ENCODE assay signal across 23 cellular contexts in genomic region chr4:8849266-8850073, GRCh38. TPM values are rescaled to one million over a fixed set of nuclear protein-coding genes. Genes with fewer than 3 reads are reported as not detected.
DNase-seq lines count a peak whose midpoint lies in the region; ATAC-seq and TF ChIP-seq lines count a peak whose summit lies in the region.
"Had no signal": no experiment of that assay in that cellular context is flagged by ENCODE, and none has a peak within 500 bp of the region (broad histone marks: within the 10 kb centered on the region; RNA-seq: fewer than 3 reads in every experiment).

No MANE protein-coding gene starts in this region.

- H3K9me3 ChIP-seq in SK-N-SH (no peaks in the 10 kb centered on the region), body of pancreas (no peaks in the 10 kb centered on the region), osteoblast (ENCODE audit: low read depth, low read length) (no peaks in the 10 kb centered on the region)
- H3K9me3 ChIP-seq: thyroid gland had no signal

- H3K36me3 ChIP-seq in SK-N-SH (replicated peaks in 1 of 2; ENCODE audit: control insufficient read depth in 1 of 2, insufficient read depth in 2 of 2, low read length in 1 of 2) (no peaks in the 10 kb centered on the region), body of pancreas (replicated peaks in 1 of 2; ENCODE audit: insufficient read depth in 1 of 2, low read depth in 2 of 2) (no peaks in the 10 kb centered on the region), osteoblast (ENCODE audit: insufficient read depth, low read length) (no peaks in the 10 kb centered on the region)
- H3K36me3 ChIP-seq: thyroid gland had no signal

- H4K20me1 ChIP-seq in SK-N-SH (ENCODE audit: insufficient read depth) (no peaks in the 10 kb centered on the region), osteoblast (ENCODE audit: insufficient read depth, low read length) (no peaks in the 10 kb centered on the region)

- CTCF ChIA-PET in SK-N-SH (lab: Yijun Ruan, JAX), result no interaction called here
- CTCF ChIA-PET in GM10248 (lab: Yijun Ruan, JAX), result interaction anchor here (1.5 kb wide), 1 partner anchor 15 kb away, joined by 3 read pairs; no protein-coding TSS in a partner anchor

- H3K36me3 Mint-ChIP-seq in CD14-positive monocyte, result no peaks in the 10 kb centered on the region
- H3K36me3 Mint-ChIP-seq: CD8-positive, alpha-beta memory T cell; mesothelial cell of epicardium; naive thymus-derived CD8-positive, alpha-beta T cell had no signal

- WGBS in SK-N-SH (ENCODE audit: low lambda C conversion rate), result 57% methylated on average over 14 of the region's 18 CpGs
- WGBS in body of pancreas, 2 donors, result 25 to 40% methylated on average over 10 to 18 of the region's 18 CpGs

- POLR2A ChIA-PET in SK-N-SH (lab: Yijun Ruan, JAX), result no interaction called here
- POLR2A ChIA-PET in GM10248 (lab: Yijun Ruan, JAX), result no interaction called here

- H3K79me2 ChIP-seq in SK-N-SH (ENCODE audit: insufficient read depth) (no peaks in the 10 kb centered on the region), osteoblast (ENCODE audit: insufficient read depth, low read length) (no peaks in the 10 kb centered on the region)

- ATAC-seq in SK-N-SH treated with all-trans-retinoic acid at 6 μM for 48 hours (no peak), body of pancreas (no peak), GM19035 (IDR thresholded peaks at IDR 0.05; ENCODE audit: unreplicated experiment) (no peak), HG03039 (IDR thresholded peaks at IDR 0.05; ENCODE audit: unreplicated experiment) (no peak)
- ATAC-seq: activated CD4-positive, alpha-beta T cell treated with anti-CD3 and anti-CD28 coated beads for 36 hours; naive thymus-derived CD8-positive, alpha-beta T cell; stimulated activated naive CD8-positive, alpha-beta T cell treated with anti-CD3 and anti-CD28 coated beads, Interleukin-15, Interleukin-2, amounts not matched to agents 100 U/mL and 50 U/mL, for 24 hours had no signal

- H3K9me2 ChIP-seq in SK-N-SH, result no peaks in the 10 kb centered on the region

- H3K4me1 ChIP-seq in SK-N-SH (ENCODE audit: control insufficient read depth in 1 of 2, insufficient read depth in 2 of 2, low read depth in 1 of 2, low read length in 1 of 2), result no peaks in the 10 kb centered on the region; a peak in 1 of 4 replicates
- H3K4me1 ChIP-seq in body of pancreas, result no peaks in the 10 kb centered on the region
- no peaks in the 10 kb centered on the region for H3K4me1 ChIP-seq in osteoblast (ENCODE audit: insufficient read depth, low read length)
- H3K4me1 ChIP-seq: thyroid gland had no signal

- TF ChIP-seq EP300 in SK-N-SH (IDR thresholded peaks at IDR 0.05; ENCODE audit: borderline replicate concordance in 1 of 2, low read depth in 1 of 2, low read length in 1 of 2), result no peak

- no peaks in the 10 kb centered on the region for H3K27me3 ChIP-seq in SK-N-SH (ENCODE audit: insufficient read depth)
- peaks cover 0 to 8% of the 10 kb centered on the region in 2 donors for H3K27me3 ChIP-seq in body of pancreas
- peaks cover 2% of the 10 kb centered on the region for H3K27me3 ChIP-seq in osteoblast (ENCODE audit: insufficient read depth, low read length)
- H3K27me3 ChIP-seq: thyroid gland had no signal

- TF ChIP-seq CTCF in SK-N-SH (IDR thresholded peaks at IDR 0.05), result no peak
- no peak for TF ChIP-seq CTCF in CD14-positive monocyte (IDR thresholded peaks at IDR 0.05)
- no peak for TF ChIP-seq CTCF in body of pancreas (IDR thresholded peaks at IDR 0.05)
- TF ChIP-seq CTCF in osteoblast (IDR thresholded peaks at IDR 0.05; ENCODE audit: extremely low read depth, low read depth, low read length), result no peak
- no peak for TF ChIP-seq CTCF in GM10248 (IDR thresholded peaks at IDR 0.05; ENCODE audit: control extremely low read depth, extremely low read depth, low read depth, missing control alignments)

- H3K4me2 ChIP-seq in SK-N-SH (no peak overlapping the region), osteoblast (ENCODE audit: insufficient read depth, low read length) (no peak overlapping the region)
- H3K4me2 ChIP-seq: KMS-11 had no signal

- H3F3A ChIP-seq in SK-N-SH (replicated peaks; ENCODE audit: insufficient read depth), result no peaks in the 10 kb centered on the region

- intact Hi-C loops in CD14-positive monocyte (cut with micrococcal nuclease) (no loop called here), body of pancreas (cut with DNase I) (no loop called here)

- no peak for TF ChIP-seq POLR2A in body of pancreas (IDR thresholded peaks at IDR 0.05)

- DNase-seq in SK-N-SH, result peak; percentile 13
- peak; percentile 37 for DNase-seq in CD14-positive monocyte (ENCODE audit: low spot score)
- DNase-seq in body of pancreas, result peak in 3 of 4 donors; percentile 0 to 8 (median 1)
- peak; percentile 61 for DNase-seq in osteoblast (ENCODE audit: insufficient read length, low spot score, missing footprints)
- no peak for DNase-seq in GM10248 (ENCODE audit: extremely low spot score)
- DNase-seq: 8988T; activated CD4-positive, alpha-beta T cell treated with anti-CD3 and anti-CD28 coated beads for 36 hours; amniotic stem cell; glutamatergic neuron; NCI-H146; NCI-H524 treated with DMSO at 0.1 percent for 48 hours; stimulated activated naive CD8-positive, alpha-beta T cell treated with anti-CD3 and anti-CD28 coated beads, Interleukin-15, Interleukin-2, amounts not matched to agents 100 U/mL and 50 U/mL, for 24 hours; thyroid gland had no signal

- TF ChIP-seq RAD21 in SK-N-SH (IDR thresholded peaks at IDR 0.05; ENCODE audit: low read length), result no peak

- no peak overlapping the region for H3K9ac ChIP-seq in SK-N-SH
- H3K9ac ChIP-seq: KMS-11 had no signal

- H3K4me3 ChIP-seq in SK-N-SH (ENCODE audit: low read depth in 2 of 2, low read length in 1 of 2), result no peak overlapping the region
- no peak overlapping the region for H3K4me3 ChIP-seq in body of pancreas
- H3K4me3 ChIP-seq in osteoblast (ENCODE audit: insufficient read depth, low read length), result no peak overlapping the region
- H3K4me3 ChIP-seq: skin epidermis, thyroid gland had no signal

- H3K9me3 Mint-ChIP-seq in CD14-positive monocyte, result peaks cover 0 to 13% (median 3%) of the 10 kb centered on the region in 7 donors
- H3K9me3 Mint-ChIP-seq: mesothelial cell of epicardium had no signal

- H2AFZ ChIP-seq in SK-N-SH (ENCODE audit: low read depth) (no peak overlapping the region), osteoblast (ENCODE audit: low read length) (no peak overlapping the region)

- H3K4me1 Mint-ChIP-seq in CD14-positive monocyte, result no peaks in the 10 kb centered on the region
- H3K4me1 Mint-ChIP-seq: activated CD4-positive, alpha-beta T cell treated with anti-CD3 and anti-CD28 coated beads for 36 hours; CD8-positive, alpha-beta memory T cell; mesothelial cell of epicardium had no signal

- H3K27ac ChIP-seq in SK-N-SH (ENCODE audit: low read depth in 2 of 2, low read length in 1 of 2), result no peak overlapping the region
- no peak overlapping the region for H3K27ac ChIP-seq in body of pancreas
- no peak overlapping the region for H3K27ac ChIP-seq in osteoblast (ENCODE audit: low read depth, low read length)
- H3K27ac ChIP-seq: KMS-11, RWPE1, skin epidermis, thyroid gland had no signal

- H3K27me3 Mint-ChIP-seq in CD14-positive monocyte (ENCODE audit: low read depth in 3 of 3), result peaks cover 13 to 35% (median 35%) of the 10 kb centered on the region in 3 donors

- H3K4me3 Mint-ChIP-seq in CD14-positive monocyte, result no peak overlapping the region
- H3K4me3 Mint-ChIP-seq: activated CD4-positive, alpha-beta T cell treated with anti-CD3 and anti-CD28 coated beads for 36 hours; CD8-positive, alpha-beta memory T cell; mesothelial cell of epicardium; naive thymus-derived CD8-positive, alpha-beta T cell had no signal

- no peak overlapping the region for H3K27ac Mint-ChIP-seq in CD14-positive monocyte
- H3K27ac Mint-ChIP-seq: activated CD4-positive, alpha-beta T cell treated with anti-CD3 and anti-CD28 coated beads for 36 hours; mesothelial cell of epicardium had no signal

TF ChIP-seq in SK-N-SH, 30 proteins besides CTCF, POLR2A, EP300 and RAD21 (continues in another document):
- TF ChIP-seq FOSL2 (IDR thresholded peaks at IDR 0.05; ENCODE audit: borderline replicate concordance, low read depth) (no peak), FOXJ3 (CRISPR knock-in tag; IDR thresholded peaks at IDR 0.05) (no peak), TCF12 (IDR thresholded peaks at IDR 0.05) (no peak), FOXM1 (IDR thresholded peaks at IDR 0.05; ENCODE audit: low read depth) (no peak), TEAD4 (IDR thresholded peaks at IDR 0.05; ENCODE audit: borderline replicate concordance, insufficient read depth) (no peak), SIN3A (IDR thresholded peaks at IDR 0.05; ENCODE audit: borderline replicate concordance, low read depth, low read length) (no peak), TAF1 (IDR thresholded peaks at IDR 0.05; ENCODE audit: borderline replicate concordance, low read depth, low read length) (no peak)

TF ChIP-seq in SK-N-SH treated with all-trans-retinoic acid at 6 μM for 48 hours, 23 proteins besides CTCF, POLR2A, EP300 and RAD21 (continues in another document):
- TF ChIP-seq CREB5 (CRISPR knock-in tag; IDR thresholded peaks at IDR 0.05; ENCODE audit: low read depth), result no peak
- TF ChIP-seq GLIS3 (CRISPR knock-in tag; IDR thresholded peaks at IDR 0.05), result no peak

RNA-seq across cellular contexts. Expression of gene HMX1, which starts 22.2 kb away (rescaled TPM):
- polyA plus RNA-seq in SK-N-SH (2012; rRNA removed) (0.11 and 0.20 TPM in 2 replicates), CD14-positive monocyte (not detected)
- 0.12 and 0.24 TPM in 2 replicates for polyA plus RNA-seq in SK-N-SH (2012; cell fraction: cytosol; rRNA removed)
- polyA plus RNA-seq in SK-N-SH (2012; cell fraction: nucleus; rRNA removed), result 0.07 and 0.11 TPM in 2 replicates
- total RNA-seq in body of pancreas (not detected), osteoblast (not detected in 2 replicates)
- total RNA-seq: activated CD4-positive, alpha-beta T cell treated with anti-CD3 and anti-CD28 coated beads for 36 hours; activated CD8-positive, alpha-beta memory T cell treated with anti-CD3 and anti-CD28 coated beads for 36 hours; CD8-positive, alpha-beta memory T cell; naive thymus-derived CD8-positive, alpha-beta T cell had no signal
- polyA plus RNA-seq: CD8-positive, alpha-beta memory T cell; naive thymus-derived CD8-positive, alpha-beta T cell had no signal
